In genomic region chr11:63610604-63611394, GRCh38 we compare ENCODE assay signal across 8 cellular contexts. TPM values are rescaled to one million over a fixed set of nuclear protein-coding genes. Genes with fewer than 3 reads are reported as not detected.
A peak's percentile ranks its signal among the peaks of the same experiment; 100 is the strongest.
DNase-seq lines count a peak whose midpoint lies in the region; ATAC-seq and TF ChIP-seq lines count a peak whose summit lies in the region.
"Had no signal": no experiment of that assay in that cellular context is flagged by ENCODE, and none has a peak within 500 bp of the region (broad histone marks: within the 10 kb centered on the region; RNA-seq: fewer than 3 reads in every experiment).

No MANE protein-coding gene starts in this region.

- H3K4me3 ChIP-seq in IMR-90 (ENCODE audit: insufficient read depth, low read depth, low read length) (no peak overlapping the region), iPS-15b (ENCODE audit: low read depth, low read length) (peak overlapping the region; percentile 22), stomach (no peak overlapping the region)

- H3K23ac ChIP-seq in IMR-90 (ENCODE audit: low read depth, low read length): no peak overlapping the region

- H4K91ac ChIP-seq in IMR-90 (ENCODE audit: insufficient read depth, low read depth, low read length): no peak overlapping the region

- no peaks in the 10 kb centered on the region for H3K27me3 Mint-ChIP-seq in T-cell

- TF ChIP-seq EP300 in stomach (IDR thresholded peaks at IDR 0.05): no peak

- H3K27ac ChIP-seq in IMR-90 (ENCODE audit: insufficient read depth, low read length): no peak overlapping the region
- peak overlapping the region in 3 of 5 donors; percentile 2 to 61 (median 55) for H3K27ac ChIP-seq in stomach

- 48% methylated on average over 6 of the region's 14 CpGs; no CpG with 5 or more reads in 1 of the 2 experiments for WGBS in IMR-90 (ENCODE audit: extremely low coverage in 2 of 2, insufficient read length in 1 of 2), 2 experiments
- 69 to 80% (median 75%) methylated on average over 14 of the region's 14 CpGs for WGBS in stomach, 5 donors

- 0 out of 2 replicates have a peak, but pooled peaks cover 2% of the 10 kb centered on the region for H3K27me3 ChIP-seq in IMR-90 (ENCODE audit: control insufficient read depth, insufficient read depth, low read length)
- H3K27me3 ChIP-seq in iPS-15b (ENCODE audit: control insufficient read depth, insufficient read depth, low read length): no peaks in the 10 kb centered on the region
- H3K27me3 ChIP-seq in stomach: no peaks in the 10 kb centered on the region

- no peak overlapping the region for H2BK20ac ChIP-seq in IMR-90 (ENCODE audit: low read depth, low read length)

- no peak overlapping the region for H3K18ac ChIP-seq in IMR-90 (ENCODE audit: low read depth, low read length)

- no peak overlapping the region for H2BK15ac ChIP-seq in IMR-90 (ENCODE audit: low read depth, low read length)

- H3K4ac ChIP-seq in IMR-90 (ENCODE audit: low read depth, low read length): no peak overlapping the region

- no peak for TF ChIP-seq RAD21 in IMR-90 (IDR thresholded peaks at IDR 0.05; ENCODE audit: low read length)

- no peak overlapping the region for H3K4me3 Mint-ChIP-seq in T-cell

- H4K8ac ChIP-seq in IMR-90 (ENCODE audit: low read depth in 2 of 2, low read length in 2 of 2): no peak overlapping the region; a peak in 1 of 4 replicates

- CTCF ChIA-PET in IMR-90 (lab: Yijun Ruan, JAX) (no interaction called here), T-cell (lab: Charles Lee) (no interaction called here)

- intact Hi-C loops in IMR-90 (cut with micrococcal nuclease): no loop called here
- intact Hi-C loops in stomach (cut with DNase I; ENCODE audit: low total_unique reads): no loop called here

- DNase-seq in IMR-90 (no peak), T-cell (no peak), stomach (peak; percentile 21), NCI-H1930 (lab: John Stamatoyannopoulos, UW) (no peak), NCI-H510A (lab: John Stamatoyannopoulos, UW) (no peak)

- H3K9me3 ChIP-seq in IMR-90 (ENCODE audit: control insufficient read depth, insufficient read depth, low read length): no peaks in the 10 kb centered on the region
- no peaks in the 10 kb centered on the region for H3K9me3 ChIP-seq in iPS-15b (ENCODE audit: control insufficient read depth, insufficient read depth, low read length)
- H3K9me3 ChIP-seq in stomach: no peaks in the 10 kb centered on the region

- 0 out of 2 replicates have a peak overlapping the region, but pooled peaks have one; percentile 32 for H3K4me2 ChIP-seq in IMR-90 (ENCODE audit: low read depth, low read length)

- dilution Hi-C loops in IMR-90 (cut with HindIII; ENCODE audit: low sequenced_read_pairs, unreplicated experiment): no loop called here

- BruUV-seq in IMR-90 (replicated peaks; lab: Mats Ljungman, UMichigan): no TSS peak

- H3K9me3 Mint-ChIP-seq in T-cell: no peaks in the 10 kb centered on the region

- H4K5ac ChIP-seq in IMR-90 (ENCODE audit: low read depth, low read length): no peak overlapping the region

- H3K9ac ChIP-seq in IMR-90 (ENCODE audit: low read depth, low read length) (no peak overlapping the region), iPS-15b (ENCODE audit: low read depth, low read length) (no peak overlapping the region)

- H3K79me1 ChIP-seq in IMR-90 (ENCODE audit: low read depth in 1 of 2, low read length in 2 of 2): no peaks in the 10 kb centered on the region

- no peaks in the 10 kb centered on the region; the same call in 1 of the 2 replicates for H3K9me1 ChIP-seq in IMR-90 (ENCODE audit: insufficient read depth, low read length)

- TF ChIP-seq POLR2A in IMR-90 (IDR thresholded peaks at IDR 0.05; ENCODE audit: low read depth, low read length): no peak
- no peak for TF ChIP-seq POLR2A in stomach (IDR thresholded peaks at IDR 0.05)

- H3K4me1 Mint-ChIP-seq in T-cell: peaks cover 21 to 23% (median 23%) of the 10 kb centered on the region in 3 donors

- H3K56ac ChIP-seq in IMR-90 (ENCODE audit: extremely low read depth, insufficient read depth, low read length): no peak overlapping the region

- no peak overlapping the region for H3K14ac ChIP-seq in IMR-90 (replicated peaks; ENCODE audit: low read depth, low read length)

- ATAC-seq in IMR-90 (ENCODE audit: low read depth) (no peak), T-cell (replicated peaks in 1 of 4) (no peak), HG03442 (IDR thresholded peaks at IDR 0.05; ENCODE audit: unreplicated experiment) (no peak)

- no peak overlapping the region for H2AK9ac ChIP-seq in IMR-90 (replicated peaks; ENCODE audit: low read depth, low read length, poor library complexity)

- peaks cover 9% of the 10 kb centered on the region; the same call in 1 of the 2 replicates for H3K4me1 ChIP-seq in IMR-90 (ENCODE audit: control insufficient read depth, insufficient read depth, low read length)
- H3K4me1 ChIP-seq in iPS-15b (ENCODE audit: control insufficient read depth, insufficient read depth, low read length): peaks cover 35% of the 10 kb centered on the region
- peaks cover 16 to 52% (median 42%) of the 10 kb centered on the region in 4 donors for H3K4me1 ChIP-seq in stomach

- H3K27ac Mint-ChIP-seq in T-cell: peak overlapping the region; percentile 44 to 57

- H2AFZ ChIP-seq in IMR-90 (replicated peaks; ENCODE audit: low read length, poor library complexity): peak overlapping the region; percentile 1

- POLR2A ChIA-PET in IMR-90 (lab: Charles Lee; ENCODE audit: unreplicated experiment): no interaction called here
- POLR2A ChIA-PET in T-cell (lab: Charles Lee): no interaction called here

- H3K36me3 ChIP-seq in IMR-90 (ENCODE audit: control insufficient read depth, insufficient read depth, low read length) (no peaks in the 10 kb centered on the region), iPS-15b (ENCODE audit: control insufficient read depth, insufficient read depth, low read length) (peaks cover 5% of the 10 kb centered on the region), stomach (no peaks in the 10 kb centered on the region)

- TF ChIP-seq CTCF in IMR-90 (conservative IDR thresholded peaks at IDR 0.05; ENCODE audit: low read depth, low read length): no peak
- no peak for TF ChIP-seq CTCF in stomach (IDR thresholded peaks at IDR 0.05)

- H2BK5ac ChIP-seq in IMR-90 (ENCODE audit: low read depth, low read length, poor library complexity, severe bottlenecking): no peak overlapping the region

- no peaks in the 10 kb centered on the region for H4K20me1 ChIP-seq in IMR-90 (ENCODE audit: insufficient read depth, low read length)

- H2AK5ac ChIP-seq in IMR-90 (ENCODE audit: low read depth, low read length): peak overlapping the region; percentile 1; the same call in 1 of the 2 replicates

- in situ Hi-C loops in IMR-90 (cut with MboI; ENCODE audit: low sequenced_read_pairs): no loop called here

- no peaks in the 10 kb centered on the region for H3K36me3 Mint-ChIP-seq in T-cell

- H2BK120ac ChIP-seq in IMR-90 (ENCODE audit: low read depth, low read length): no peak overlapping the region

TF ChIP-seq in IMR-90, 13 proteins besides CTCF, POLR2A, EP300 and RAD21:
- TF ChIP-seq, protein P1, sequence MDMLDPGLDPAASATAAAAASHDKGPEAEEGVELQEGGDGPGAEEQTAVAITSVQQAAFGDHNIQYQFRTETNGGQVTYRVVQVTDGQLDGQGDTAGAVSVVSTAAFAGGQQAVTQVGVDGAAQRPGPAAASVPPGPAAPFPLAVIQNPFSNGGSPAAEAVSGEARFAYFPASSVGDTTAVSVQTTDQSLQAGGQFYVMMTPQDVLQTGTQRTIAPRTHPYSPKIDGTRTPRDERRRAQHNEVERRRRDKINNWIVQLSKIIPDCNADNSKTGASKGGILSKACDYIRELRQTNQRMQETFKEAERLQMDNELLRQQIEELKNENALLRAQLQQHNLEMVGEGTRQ (IDR thresholded peaks at IDR 0.05; ENCODE audit: low read depth, low read length): no peak
- no peak for TF ChIP-seq MAFK (IDR thresholded peaks at IDR 0.05; ENCODE audit: low read depth, low read length)
- TF ChIP-seq BHLHE40 (IDR thresholded peaks at IDR 0.05; ENCODE audit: low read depth, low read length): no peak

RNA-seq across cellular contexts. Expression of gene PLAAT3, which starts 3.4 kb away (rescaled TPM):
- total RNA-seq in IMR-90 (2012; rRNA removed) (3.2 and 3.3 TPM in 2 replicates), T-cell (1 to 10 TPM; 3.7 to 10.0 (median 6.0) TPM), stomach (10 to 100 TPM in 3 of 5 donors, not detected in 2; 10.6 to 25.9 (median 21.0) TPM)
- polyA plus RNA-seq in IMR-90 (2012; rRNA removed) (3.9 and 4.5 TPM in 2 replicates), stomach (10 to 100 TPM; 51.2 to 75.0 (median 52.5) TPM)
- polyA plus RNA-seq in IMR-90 (2012; cell fraction: cytosol; rRNA removed): 7.4 and 9.5 TPM in 2 replicates
- 2.0 and 3.0 TPM in 2 replicates for polyA plus RNA-seq in IMR-90 (2012; cell fraction: nucleus; rRNA removed; ENCODE audit: low replicate concordance)

RNA-seq across cellular contexts. Expression of gene PLAAT2, which starts 47.6 kb away (rescaled TPM):
- total RNA-seq in IMR-90 (2012; rRNA removed): not detected in 2 replicates
- not detected in 2 replicates for polyA plus RNA-seq in IMR-90 (2012; rRNA removed)
- polyA plus RNA-seq in IMR-90 (2012; cell fraction: cytosol; rRNA removed): not detected in 2 replicates
- not detected in 2 replicates for polyA plus RNA-seq in IMR-90 (2012; cell fraction: nucleus; rRNA removed; ENCODE audit: low replicate concordance)
- total RNA-seq in T-cell: under 1 TPM in 2 of 5 donors, not detected in 3; 0.51 to 0.53 TPM
- 10 to 100 TPM in 1 of 5 donors, 1 to 10 TPM in 1, not detected in 3; 1.3 to 19.5 TPM for total RNA-seq in stomach
- polyA plus RNA-seq in stomach: 10 to 100 TPM in 1 of 3 donors, 1 to 10 TPM in 2; 6.8 to 66.7 (median 7.6) TPM
- total RNA-seq: mononuclear cell had no signal
